ENCODE assay signal across 1 cellular context in genomic region chr2:98049991-98050519, GRCh38.
TF ChIP-seq lines count a peak whose summit lies in the region.

No MANE protein-coding gene starts in this region.

TF ChIP-seq in K562, 482 proteins besides CTCF, POLR2A, EP300 and RAD21 (continued from another document):
- peak; percentile 59; the same call in 1 of the 2 replicates for TF ChIP-seq HMBOX1 (IDR thresholded peaks at IDR 0.05)
- TF ChIP-seq SMAD1 (IDR thresholded peaks at IDR 0.05; ENCODE audit: low read depth, low read length, partially characterized antibody): no peak
